In genomic region chr12:111368291-111368683, GRCh38 we compare ENCODE assay signal across 8 cellular contexts. TPM values are rescaled to one million over a fixed set of nuclear protein-coding genes. Genes with fewer than 3 reads are reported as not detected.
A peak's percentile ranks its signal among the peaks of the same experiment; 100 is the strongest.
DNase-seq lines count a peak whose midpoint lies in the region; ATAC-seq and TF ChIP-seq lines count a peak whose summit lies in the region.

No MANE protein-coding gene starts in this region.

- peak overlapping the region; percentile 43 for H3K18ac ChIP-seq in mesendoderm (ENCODE audit: low read length)

- H4K8ac ChIP-seq in mesendoderm (ENCODE audit: low read depth, low read length), result no peak overlapping the region

- H3K4me3 ChIP-seq in CD8-positive, alpha-beta memory T cell (ENCODE audit: low read length), result peak overlapping the region; percentile 57
- no peak overlapping the region for H3K4me3 ChIP-seq in KMS-11 (IDR thresholded peaks at IDR 0.05; ENCODE audit: insufficient read depth, low read depth, low read length)
- H3K4me3 ChIP-seq in mesendoderm (ENCODE audit: low read length), result peak overlapping the region; percentile 74

- H3K4me2 ChIP-seq in KMS-11, result peak overlapping the region; percentile 63
- peak overlapping the region; percentile 87 for H3K4me2 ChIP-seq in mesendoderm (ENCODE audit: low read length)

- no peaks in the 10 kb centered on the region for H3K9me3 Mint-ChIP-seq in CD8-positive, alpha-beta memory T cell
- no peaks in the 10 kb centered on the region for H3K9me3 Mint-ChIP-seq in central memory CD8-positive, alpha-beta T cell

- no peak overlapping the region for H2BK120ac ChIP-seq in mesendoderm (ENCODE audit: low read depth, low read length)

- TF ChIP-seq CTCF in KMS-11 (conservative IDR thresholded peaks at IDR 0.05; ENCODE audit: low read depth, low read length), result no peak

- no peak overlapping the region for H2AK5ac ChIP-seq in mesendoderm (ENCODE audit: low read length)

- H3K9me3 ChIP-seq in CD8-positive, alpha-beta memory T cell (ENCODE audit: low read length), result no peaks in the 10 kb centered on the region

- peak overlapping the region in 2 of 8 donors; percentile 37 to 41 for H3K27ac Mint-ChIP-seq in CD8-positive, alpha-beta memory T cell
- H3K27ac Mint-ChIP-seq in central memory CD8-positive, alpha-beta T cell (ENCODE audit: low read depth), result no peak overlapping the region

- no peaks in the 10 kb centered on the region for H3K27me3 Mint-ChIP-seq in CD8-positive, alpha-beta memory T cell
- H3K27me3 Mint-ChIP-seq in central memory CD8-positive, alpha-beta T cell, result no peaks in the 10 kb centered on the region

- POLR2A ChIA-PET in CD8-positive, alpha-beta memory T cell (lab: Charles Lee), result interaction anchor here (1.1 kb wide), 1 partner anchor 36 kb away, joined by 4 read pairs; no protein-coding TSS in a partner anchor

- peak overlapping the region; percentile 98 for H3K56ac ChIP-seq in mesendoderm (ENCODE audit: low read length)

- H3K79me1 ChIP-seq in mesendoderm (ENCODE audit: low read length), result no peaks in the 10 kb centered on the region

- H3K79me2 ChIP-seq in KMS-11 (ENCODE audit: insufficient read depth, low read depth), result no peaks in the 10 kb centered on the region
- H3K79me2 ChIP-seq in mesendoderm (ENCODE audit: control insufficient read depth, insufficient read depth, low read length), result no peaks in the 10 kb centered on the region

- H3K9ac ChIP-seq in KMS-11 (peak overlapping the region; percentile 22; the same call in 1 of the 2 replicates), mesendoderm (ENCODE audit: low read length) (peak overlapping the region; percentile 85)

- ATAC-seq in central memory CD8-positive, alpha-beta T cell (replicated peaks; ENCODE audit: extremely low read depth, poor library complexity, severe bottlenecking), result no peak
- ATAC-seq in GM18858 (IDR thresholded peaks at IDR 0.05; ENCODE audit: unreplicated experiment) (no peak), HG03025 (IDR thresholded peaks at IDR 0.05; ENCODE audit: low FRiP score, unreplicated experiment) (no peak)

- peak overlapping the region; percentile 76 to 91 (median 81) for H3K4me3 Mint-ChIP-seq in CD8-positive, alpha-beta memory T cell
- peak overlapping the region; percentile 82 for H3K4me3 Mint-ChIP-seq in central memory CD8-positive, alpha-beta T cell

- no peaks in the 10 kb centered on the region for H3K36me3 ChIP-seq in CD8-positive, alpha-beta memory T cell (ENCODE audit: insufficient read depth, low read length)
- H3K36me3 ChIP-seq in KMS-11 (ENCODE audit: insufficient read depth) (no peaks in the 10 kb centered on the region), mesendoderm (ENCODE audit: control insufficient read depth, insufficient read depth, low read length) (no peaks in the 10 kb centered on the region)

- no peak overlapping the region for H4K5ac ChIP-seq in mesendoderm (ENCODE audit: low read length)

- H3K27ac ChIP-seq in CD8-positive, alpha-beta memory T cell (ENCODE audit: low read depth, low read length), result peak overlapping the region; percentile 51
- H3K27ac ChIP-seq in KMS-11, result no peak overlapping the region
- H3K27ac ChIP-seq in mesendoderm (ENCODE audit: low read depth, low read length), result no peak overlapping the region

- no CpG with 5 or more reads among the region's 13 CpGs for WGBS in mesendoderm (ENCODE audit: extremely low coverage, insufficient coverage, low lambda C conversion rate)

- peaks cover 21 to 34% (median 31%) of the 10 kb centered on the region in 3 donors for H3K4me1 Mint-ChIP-seq in CD8-positive, alpha-beta memory T cell
- peaks cover 25% of the 10 kb centered on the region for H3K4me1 Mint-ChIP-seq in central memory CD8-positive, alpha-beta T cell

- H3K27me3 ChIP-seq in CD8-positive, alpha-beta memory T cell (ENCODE audit: insufficient read depth, low read length, poor library complexity, severe bottlenecking), result no peaks in the 10 kb centered on the region
- H3K27me3 ChIP-seq in KMS-11 (ENCODE audit: insufficient read depth, low read depth) (no peaks in the 10 kb centered on the region), mesendoderm (ENCODE audit: insufficient read depth, low read length, poor library complexity) (no peaks in the 10 kb centered on the region)

- H3K23ac ChIP-seq in mesendoderm (ENCODE audit: low read length), result no peak overlapping the region

- no peak for DNase-seq in CD8-positive, alpha-beta memory T cell
- DNase-seq in central memory CD8-positive, alpha-beta T cell (ENCODE audit: low spot score in 2 of 2), result no peak
- DNase-seq in mesendoderm, result no peak
- DNase-seq in SHP77 treated with DMSO at 0.1 percent for 48 hours (lab: John Stamatoyannopoulos, UW), result no peak
- no peak for DNase-seq in dedifferentiated amniotic fluid mesenchymal stem cell (ENCODE audit: extremely low spot score)

- peak overlapping the region; percentile 53; the same call in 1 of the 2 replicates for H2AFZ ChIP-seq in KMS-11 (ENCODE audit: low read depth)

- H3K36me3 Mint-ChIP-seq in CD8-positive, alpha-beta memory T cell, result peaks cover 0 to 5% (median 0%) of the 10 kb centered on the region in 3 donors
- peaks cover 6% of the 10 kb centered on the region for H3K36me3 Mint-ChIP-seq in central memory CD8-positive, alpha-beta T cell (ENCODE audit: insufficient read depth)

- H4K20me1 ChIP-seq in KMS-11 (ENCODE audit: insufficient read depth), result no peaks in the 10 kb centered on the region

- CTCF ChIA-PET in CD8-positive, alpha-beta memory T cell (lab: Charles Lee), result interaction anchor here (1.5 to 1.9 kb wide), 3 partner anchors 28 to 83 kb away, joined by 5 to 8 read pairs (median 6); no protein-coding TSS in a partner anchor

- no peak overlapping the region for H3K4ac ChIP-seq in mesendoderm (ENCODE audit: low read depth, low read length)

- no peak overlapping the region for H2BK5ac ChIP-seq in mesendoderm (ENCODE audit: low read length)

- H2BK15ac ChIP-seq in mesendoderm (replicated peaks; ENCODE audit: low read depth), result no peak overlapping the region

- peaks cover 20% of the 10 kb centered on the region for H3K4me1 ChIP-seq in CD8-positive, alpha-beta memory T cell (ENCODE audit: insufficient read depth, low read length)
- H3K4me1 ChIP-seq in KMS-11 (ENCODE audit: low read depth, poor library complexity, severe bottlenecking) (peaks cover 9% of the 10 kb centered on the region), mesendoderm (ENCODE audit: control insufficient read depth, low read depth, low read length) (peaks cover 5% of the 10 kb centered on the region)

RNA-seq across cellular contexts. Expression of gene PHETA1, which starts 0.6 kb away (rescaled TPM):
- total RNA-seq in CD8-positive, alpha-beta memory T cell, result 1 to 10 TPM; 3.8 to 3.9 TPM
- polyA plus RNA-seq in CD8-positive, alpha-beta memory T cell, result 1.8 TPM
- 4.4 TPM for polyA plus RNA-seq in mesendoderm (2013, experiment 1 of 2)
- 4.3 TPM for polyA plus RNA-seq in mesendoderm (2013, experiment 2 of 2)

RNA-seq across cellular contexts. Expression of gene SH2B3, which starts 37.4 kb away (rescaled TPM):
- 10 to 100 TPM; 46.8 to 48.9 TPM for total RNA-seq in CD8-positive, alpha-beta memory T cell
- 11.1 TPM for polyA plus RNA-seq in CD8-positive, alpha-beta memory T cell
- polyA plus RNA-seq in mesendoderm (2013, experiment 1 of 2), result 21.1 TPM
- polyA plus RNA-seq in mesendoderm (2013, experiment 2 of 2), result 21.3 TPM
